In genomic region chr4:102344520-102344954, GRCh38 we compare ENCODE assay signal across 8 cellular contexts. TPM values are rescaled to one million over a fixed set of nuclear protein-coding genes. Genes with fewer than 3 reads are reported as not detected.
DNase-seq lines count a peak whose midpoint lies in the region; ATAC-seq, FAIRE-seq and TF ChIP-seq lines count a peak whose summit lies in the region.

No MANE protein-coding gene starts in this region.

- H3K4me1 ChIP-seq in HepG2 (ENCODE audit: insufficient read depth, low read length): peaks cover 23% of the 10 kb centered on the region

- H3K4me3 ChIP-seq in GM12865 (ENCODE audit: low read depth, low read length) (peak overlapping the region; percentile 83), HepG2 (replicated peaks in 1 of 3; ENCODE audit: insufficient read depth in 1 of 3, low read depth in 2 of 3, low read length in 3 of 3) (peak overlapping the region; percentile 48 to 72 (median 55))

- no peak for TF ChIP-seq RAD21 in HepG2 (CRISPR knock-in tag; IDR thresholded peaks at IDR 0.05)

- H2AFZ ChIP-seq in HepG2 (ENCODE audit: low read length): no peak overlapping the region

- no TSS peak for BruUV-seq in HepG2 (replicated peaks; lab: Mats Ljungman, UMichigan)

- no peak overlapping the region for H3K9ac ChIP-seq in HepG2 (ENCODE audit: insufficient read depth, low read depth, low read length)

- in situ Hi-C loops in HepG2 (cut with HindIII; ENCODE audit: extremely low pct_ligation_motif_present, low pct_unique_long_range_greater_than_20kb): no loop called here

- no peaks in the 10 kb centered on the region for H4K20me1 ChIP-seq in HepG2 (ENCODE audit: insufficient read depth, low read length)

- ATAC-seq in HepG2: peak; percentile 90

- peak overlapping the region; percentile 98 for H3K4me2 ChIP-seq in HepG2 (ENCODE audit: low read depth, low read length)

- H3K27ac ChIP-seq in cingulate gyrus (ENCODE audit: low read depth, low read length) (peak overlapping the region; percentile 4), HepG2 (ENCODE audit: extremely low read length, insufficient read depth, low read length) (no peak overlapping the region)

- no peak for FAIRE-seq in HepG2 (lab: Jason Lieb, UNC)

- H3K36me3 ChIP-seq in HepG2 (replicated peaks in 1 of 2; ENCODE audit: control insufficient read depth in 1 of 2, insufficient read depth in 2 of 2, low read length in 2 of 2): no peaks in the 10 kb centered on the region

- intact Hi-C loops in HepG2 (cut with micrococcal nuclease; ENCODE audit: unreplicated experiment): loop anchor here (10.0 kb wide), 1 partner anchor 660 kb away; no protein-coding TSS in a partner anchor

- DNase-seq in GM12865 (ENCODE audit: low read depth): peak; percentile 84
- DNase-seq in H4 (ENCODE audit: low spot score): peak; percentile 36
- peak; percentile 54 for DNase-seq in LHCN-M2 (ENCODE audit: low read depth)
- peak; percentile 23 for DNase-seq in activated CD4-positive, CD25-positive, alpha-beta regulatory T cell treated with anti-CD3 and anti-CD28 coated beads, Interleukin-2, amount 50 U/mL, for 16 hours (ENCODE audit: low read depth, low spot score)
- no peak for DNase-seq in HepG2 (ENCODE audit: low spot score)
- peak; percentile 55 to 58 for DNase-seq in stimulated activated CD4-positive, alpha-beta T cell treated with anti-CD3 and anti-CD28 coated beads, Interleukin-4, amount 100 ng/mL, for 4 hours
- no peak for DNase-seq in cortex of kidney (lab: John Stamatoyannopoulos, UW)

- H3K27me3 ChIP-seq in HepG2 (ENCODE audit: control insufficient read depth in 1 of 2, insufficient read depth in 2 of 2, low read length in 2 of 2): peaks cover 2 to 35% of the 10 kb centered on the region in 2 experiments; a peak in 4 of 5 replicates

- no peak for TF ChIP-seq EP300 in HepG2 (IDR thresholded peaks at IDR 0.05; ENCODE audit: low read depth in 2 of 2, low read length in 2 of 2)
- no peak for TF ChIP-seq EP300 in HepG2 (CRISPR knock-in tag; IDR thresholded peaks at IDR 0.05; ENCODE audit: borderline replicate concordance)

- POLR2A ChIA-PET in HepG2 (lab: Yijun Ruan, JAX): no interaction called here

- no peaks in the 10 kb centered on the region for H3K79me2 ChIP-seq in HepG2 (ENCODE audit: insufficient read depth, low read length)

- TF ChIP-seq CTCF in GM12865 (IDR thresholded peaks at IDR 0.05; ENCODE audit: insufficient read depth, low read depth, low read length, missing control alignments) (no peak), HepG2 (CRISPR knock-in tag; IDR thresholded peaks at IDR 0.05) (0 out of 2 replicates have a peak, but pooled peaks have one; percentile 16)

- TF ChIP-seq POLR2A in HepG2 (IDR thresholded peaks at IDR 0.05; ENCODE audit: insufficient read depth in 1 of 2, low read depth in 2 of 2, low read length in 2 of 2): no peak

- no peaks in the 10 kb centered on the region for H3K9me3 ChIP-seq in HepG2 (ENCODE audit: low read length)

- 2% methylated on average over 9 of the region's 48 CpGs for WGBS in HepG2 (ENCODE audit: low lambda C conversion rate)

- CTCF ChIA-PET in HepG2 (lab: Yijun Ruan, JAX; ENCODE audit: low intra/inter-chr PET ratio, low total read pairs): interaction anchor here (2.1 kb wide), 1 partner anchor 87 kb away, joined by 10 read pairs; no protein-coding TSS in a partner anchor

TF ChIP-seq in HepG2, 621 proteins besides CTCF, POLR2A, EP300 and RAD21 (continues in another document):
- TF ChIP-seq KLF16 (CRISPR knock-in tag; IDR thresholded peaks at IDR 0.05) (peak in 1 of 2 experiments; percentile 29; a peak in 1 of 4 replicates), FOXK2 (IDR thresholded peaks at IDR 0.05) (no peak), KAT8 (CRISPR knock-in tag; IDR thresholded peaks at IDR 0.05) (0 out of 2 replicates have a peak, but pooled peaks have one; percentile 6), IRF1 (CRISPR knock-in tag; IDR thresholded peaks at IDR 0.05; ENCODE audit: low read depth) (no peak), ZNF777 (CRISPR knock-in tag; IDR thresholded peaks at IDR 0.05) (peak; percentile 93), RBFOX2 (IDR thresholded peaks at IDR 0.05; ENCODE audit: low read depth, low read length) (0 out of 2 replicates have a peak, but pooled peaks have one; percentile 20), HIC2 (CRISPR knock-in tag; IDR thresholded peaks at IDR 0.05; ENCODE audit: low read depth) (no peak), ZNF720 (CRISPR knock-in tag; IDR thresholded peaks at IDR 0.05) (no peak), SSRP1 (CRISPR knock-in tag; IDR thresholded peaks at IDR 0.05) (no peak), YY1 (IDR thresholded peaks at IDR 0.05; ENCODE audit: insufficient read depth, insufficient replicate concordance, low read depth, low read length) (no peak), ZNF713 (CRISPR knock-in tag; IDR thresholded peaks at IDR 0.05) (no peak), ZNF34 (CRISPR knock-in tag; IDR thresholded peaks at IDR 0.05; ENCODE audit: borderline replicate concordance) (no peak)
- TF ChIP-seq, protein P1, sequence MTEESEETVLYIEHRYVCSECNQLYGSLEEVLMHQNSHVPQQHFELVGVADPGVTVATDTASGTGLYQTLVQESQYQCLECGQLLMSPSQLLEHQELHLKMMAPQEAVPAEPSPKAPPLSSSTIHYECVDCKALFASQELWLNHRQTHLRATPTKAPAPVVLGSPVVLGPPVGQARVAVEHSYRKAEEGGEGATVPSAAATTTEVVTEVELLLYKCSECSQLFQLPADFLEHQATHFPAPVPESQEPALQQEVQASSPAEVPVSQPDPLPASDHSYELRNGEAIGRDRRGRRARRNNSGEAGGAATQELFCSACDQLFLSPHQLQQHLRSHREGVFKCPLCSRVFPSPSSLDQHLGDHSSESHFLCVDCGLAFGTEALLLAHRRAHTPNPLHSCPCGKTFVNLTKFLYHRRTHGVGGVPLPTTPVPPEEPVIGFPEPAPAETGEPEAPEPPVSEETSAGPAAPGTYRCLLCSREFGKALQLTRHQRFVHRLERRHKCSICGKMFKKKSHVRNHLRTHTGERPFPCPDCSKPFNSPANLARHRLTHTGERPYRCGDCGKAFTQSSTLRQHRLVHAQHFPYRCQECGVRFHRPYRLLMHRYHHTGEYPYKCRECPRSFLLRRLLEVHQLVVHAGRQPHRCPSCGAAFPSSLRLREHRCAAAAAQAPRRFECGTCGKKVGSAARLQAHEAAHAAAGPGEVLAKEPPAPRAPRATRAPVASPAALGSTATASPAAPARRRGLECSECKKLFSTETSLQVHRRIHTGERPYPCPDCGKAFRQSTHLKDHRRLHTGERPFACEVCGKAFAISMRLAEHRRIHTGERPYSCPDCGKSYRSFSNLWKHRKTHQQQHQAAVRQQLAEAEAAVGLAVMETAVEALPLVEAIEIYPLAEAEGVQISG (CRISPR knock-in tag; IDR thresholded peaks at IDR 0.05): peak; percentile 47; the same call in 1 of the 2 replicates

RNA-seq across cellular contexts. Expression of gene SLC39A8, which starts 0.7 kb away (rescaled TPM):
- 28.8 and 38.9 TPM in 2 replicates for total RNA-seq in H4 (2014; rRNA removed; shearing (Covaris generic))
- total RNA-seq in LHCN-M2 (2014; rRNA removed): 35.3 and 38.7 TPM in 2 replicates
- polyA plus RNA-seq in LHCN-M2 (2012): 8.6 TPM
- 0.38 and 0.41 TPM in 2 replicates for total RNA-seq in HepG2 (2016; rRNA removed; fragmentation: Illumina TruSeq; extraction: Trizol)
- 0.18 and 0.81 TPM in 2 replicates for total RNA-seq in HepG2 (2016; cell fraction: cytosol; rRNA removed; fragmentation: Illumina TruSeq; extraction: Trizol; ENCODE audit: low read depth)
- 0.48 and 1.2 TPM in 2 replicates for total RNA-seq in HepG2 (2016; cell fraction: insoluble cytoplasmic fraction; rRNA removed; fragmentation: Illumina TruSeq; extraction: Trizol)
- total RNA-seq in HepG2 (2016; cell fraction: membrane; rRNA removed; fragmentation: Illumina TruSeq; extraction: Trizol): 0.31 and 0.40 TPM in 2 replicates
- 0.44 and 0.50 TPM in 2 replicates for total RNA-seq in HepG2 (2016; cell fraction: nucleus; rRNA removed; fragmentation: Illumina TruSeq; extraction: Trizol)
- 0.13 and 0.22 TPM in 2 replicates for polyA plus RNA-seq in HepG2 (2011; rRNA removed)
- 0.13 and 0.22 TPM in 2 replicates for polyA plus RNA-seq in HepG2 (2011; cell fraction: cytosol; rRNA removed)
- polyA plus RNA-seq in HepG2 (2011; cell fraction: nucleus; rRNA removed): 0.03 and 0.05 TPM in 2 replicates
- 0.19 and 0.30 TPM in 2 replicates for polyA plus RNA-seq in HepG2 (2012)
- 0.03 and 0.06 TPM in 2 replicates for polyA plus RNA-seq in HepG2 (2016; cell fraction: cytosol; fragmentation: Illumina TruSeq; extraction: Trizol; ENCODE audit: low read depth)
- polyA plus RNA-seq in HepG2 (2016; cell fraction: insoluble cytoplasmic fraction; fragmentation: Illumina TruSeq; extraction: Trizol; ENCODE audit: low read depth): 0.26 and 0.64 TPM in 2 replicates
- polyA plus RNA-seq in HepG2 (2016; cell fraction: membrane; fragmentation: Illumina TruSeq; extraction: Trizol; ENCODE audit: low read depth): 0.09 TPM in 2 replicates
- 0.37 and 0.75 TPM in 2 replicates for polyA plus RNA-seq in HepG2 (2016; cell fraction: nucleus; fragmentation: Illumina TruSeq; extraction: Trizol; ENCODE audit: insufficient read depth, low read depth)
- 0.40 and 220 TPM in 2 replicates for polyA minus RNA-seq in HepG2 (2011; rRNA and poly(A)+ RNA removed; ENCODE audit: low replicate concordance)
- polyA minus RNA-seq in HepG2 (2011; cell fraction: cytosol; rRNA and poly(A)+ RNA removed): 0.35 and 1.1 TPM in 2 replicates
- 0.25 and 0.39 TPM in 2 replicates for polyA minus RNA-seq in HepG2 (2011; cell fraction: nucleus; rRNA and poly(A)+ RNA removed)

Comparison
In these comparisons a context has a peak if more than half of its experiments do, and no peak if none do; other contexts are left out.
1. DNase-seq: peak in GM12865 (single experiment), H4 (single experiment), LHCN-M2 (single experiment), activated CD4-positive, CD25-positive, alpha-beta regulatory T cell treated with anti-CD3 and anti-CD28 coated beads, Interleukin-2, amount 50 U/mL, for 16 hours (single experiment) and stimulated activated CD4-positive, alpha-beta T cell treated with anti-CD3 and anti-CD28 coated beads, Interleukin-4, amount 100 ng/mL, for 4 hours (2 of 2); none in HepG2 (single experiment) and cortex of kidney (single experiment).
2. RNA of gene SLC39A8, which starts 0.7 kb away (total RNA-seq): 28.8 to 38.9 TPM in H4 and 35.3 to 38.7 TPM in LHCN-M2; 0.18 to 1.2 TPM in HepG2; every median in the first group is over 10 times any median in the second.